ENCODE assay signal across 14 cellular contexts in genomic region chr11:35563413-35564245, GRCh38. TPM values are rescaled to one million over a fixed set of nuclear protein-coding genes. Genes with fewer than 3 reads are reported as not detected.
A peak's percentile ranks its signal among the peaks of the same experiment; 100 is the strongest.
DNase-seq lines count a peak whose midpoint lies in the region; ATAC-seq and TF ChIP-seq lines count a peak whose summit lies in the region.
"Had no signal": no experiment of that assay in that cellular context is flagged by ENCODE, and none has a peak within 500 bp of the region (broad histone marks: within the 10 kb centered on the region; RNA-seq: fewer than 3 reads in every experiment).

No MANE protein-coding gene starts in this region.

- H3K79me2 ChIP-seq in GM23248 (ENCODE audit: insufficient read depth) = no peaks in the 10 kb centered on the region

- TF ChIP-seq CTCF in cardiac fibroblast (IDR thresholded peaks at IDR 0.05; ENCODE audit: low read depth, low read length) (no peak), fibroblast of the aortic adventitia (IDR thresholded peaks at IDR 0.05; ENCODE audit: insufficient read depth, low read length) (no peak)

- H3K4me2 ChIP-seq in GM23248 (ENCODE audit: unreplicated experiment) = peak overlapping the region; percentile 56
- peak overlapping the region; percentile 21 for H3K4me2 ChIP-seq in skeletal muscle satellite cell (ENCODE audit: low read length)
- H3K4me2 ChIP-seq: BLaER1 had no signal

- H3K9ac ChIP-seq in GM23248 (no peak overlapping the region), skeletal muscle satellite cell (ENCODE audit: low read depth, low read length) (no peak overlapping the region)
- H3K9ac ChIP-seq: BLaER1 had no signal

- H3K36me3 ChIP-seq in GM23248 (ENCODE audit: low read depth) (no peaks in the 10 kb centered on the region), skeletal muscle satellite cell (ENCODE audit: insufficient read depth, low read length) (no peaks in the 10 kb centered on the region)
- H3K36me3 ChIP-seq: BLaER1 had no signal

- H3K36me3 Mint-ChIP-seq in activated naive CD4-positive, alpha-beta T cell treated with anti-CD3 and anti-CD28 coated beads, Interleukin-2, amount 50 U/mL, for 72 hours = no peaks in the 10 kb centered on the region

- no peaks in the 10 kb centered on the region for H3K27me3 ChIP-seq in GM23248 (replicated peaks; ENCODE audit: insufficient read depth)
- H3K27me3 ChIP-seq in skeletal muscle satellite cell (ENCODE audit: control insufficient read depth, insufficient read depth, low read length) = no peaks in the 10 kb centered on the region
- H3K27me3 ChIP-seq: BLaER1 had no signal

- ATAC-seq in HG02970 (IDR thresholded peaks at IDR 0.05; ENCODE audit: low FRiP score, unreplicated experiment) = no peak
- ATAC-seq in activated naive CD4-positive, alpha-beta T cell treated with anti-CD3 and anti-CD28 coated beads, Interleukin-2, amount 50 U/mL, for 72 hours = no peak

- H3K4me3 ChIP-seq in GM23248 = peak overlapping the region; percentile 30
- H3K4me3 ChIP-seq in cardiac fibroblast (replicated peaks in 1 of 2; ENCODE audit: low read depth in 2 of 2, low read length in 2 of 2) = no peak overlapping the region
- H3K4me3 ChIP-seq in fibroblast of the aortic adventitia (ENCODE audit: low read depth, low read length) = no peak overlapping the region
- H3K4me3 ChIP-seq in skeletal muscle satellite cell (ENCODE audit: low read length) = no peak overlapping the region
- H3K4me3 ChIP-seq: BLaER1, SK-N-MC had no signal

- WGBS in GM23248 (ENCODE audit: low coverage in 1 of 2, low lambda C conversion rate in 2 of 2, missing lambda C conversion rate in 2 of 2), 2 experiments = 28 to 32% methylated on average over 6 of the region's 6 CpGs

- H4K20me1 ChIP-seq in GM23248 (ENCODE audit: insufficient read depth) = no peaks in the 10 kb centered on the region
- H4K20me1 ChIP-seq: BLaER1 had no signal

- H3K9me3 Mint-ChIP-seq in activated naive CD4-positive, alpha-beta T cell treated with anti-CD3 and anti-CD28 coated beads, Interleukin-2, amount 50 U/mL, for 72 hours = peaks cover 2 to 3% of the 10 kb centered on the region in 2 donors

- H3K9me2 ChIP-seq in GM23248 (ENCODE audit: insufficient read depth) = no peaks in the 10 kb centered on the region

- peaks cover 30% of the 10 kb centered on the region for H3K4me1 ChIP-seq in GM23248 (ENCODE audit: insufficient read depth)
- peaks cover 42% of the 10 kb centered on the region for H3K4me1 ChIP-seq in skeletal muscle satellite cell (ENCODE audit: control insufficient read depth, insufficient read depth, low read length)
- H3K4me1 ChIP-seq: BLaER1 had no signal

- in situ Hi-C loops in GM23248 (cut with MboI) = no loop called here

- DNase-seq in GM23248 (peak; percentile 53), cardiac fibroblast (ENCODE audit: low read depth in 2 of 2) (peak; percentile 35 to 63), fibroblast of the aortic adventitia (ENCODE audit: low read depth) (peak; percentile 95), NCI-H1105 treated with DMSO at 0.1 percent for 48 hours (lab: John Stamatoyannopoulos, UW) (no peak)
- no peak for DNase-seq in activated naive CD4-positive, alpha-beta T cell treated with anti-CD3 and anti-CD28 coated beads, Interleukin-2, amount 50 U/mL, for 72 hours (ENCODE audit: low spot score in 2 of 2)
- DNase-seq: DMS 273 treated with DMSO at 0.1 percent for 48 hours, NCI-H146, NCI-H446, NCI-H748 treated with DMSO at 0.1 percent for 48 hours had no signal

- H3F3A ChIP-seq in GM23248 (ENCODE audit: insufficient read depth) = peaks cover 11% of the 10 kb centered on the region; the same call in 1 of the 2 replicates

- H2AFZ ChIP-seq in GM23248 = peak overlapping the region; percentile 40; the same call in 1 of the 2 replicates

- no peak overlapping the region for H3K27ac Mint-ChIP-seq in activated naive CD4-positive, alpha-beta T cell treated with anti-CD3 and anti-CD28 coated beads, Interleukin-2, amount 50 U/mL, for 72 hours

- H3K9me3 ChIP-seq in GM23248 (ENCODE audit: low read depth) (no peaks in the 10 kb centered on the region), skeletal muscle satellite cell (replicated peaks; ENCODE audit: low read length) (no peaks in the 10 kb centered on the region)
- H3K9me3 ChIP-seq: BLaER1 had no signal

- peak overlapping the region; percentile 9; the same call in 1 of the 2 replicates for H3K27ac ChIP-seq in GM23248
- H3K27ac ChIP-seq: BLaER1, SK-N-MC had no signal

RNA-seq across cellular contexts. Expression of gene PAMR1, which starts 38.2 kb away (rescaled TPM):
- total RNA-seq in GM23248 (2014; rRNA removed; shearing (Covaris generic)) = 141 and 151 TPM in 2 replicates
- polyA plus RNA-seq in GM23248 (2016; fragmentation: Nextera tagmentation; extraction: Ambion mirVana) = 119 and 120 TPM in 2 replicates
- 134 and 278 TPM in 2 replicates for total RNA-seq in fibroblast of the aortic adventitia (ENCODE audit: low replicate concordance)
- total RNA-seq in skeletal muscle satellite cell (2012; rRNA removed) = 150 and 163 TPM in 2 replicates
- total RNA-seq in activated naive CD4-positive, alpha-beta T cell treated with anti-CD3 and anti-CD28 coated beads, Interleukin-2, amount 50 U/mL, for 72 hours = not detected
- total RNA-seq: HT1080 had no signal

RNA-seq across cellular contexts. Expression of gene FJX1, which starts 54.6 kb away (rescaled TPM):
- total RNA-seq in GM23248 (2014; rRNA removed; shearing (Covaris generic)) = 30.9 and 37.0 TPM in 2 replicates
- polyA plus RNA-seq in GM23248 (2016; fragmentation: Nextera tagmentation; extraction: Ambion mirVana) = 12.4 and 12.5 TPM in 2 replicates
- total RNA-seq in fibroblast of the aortic adventitia (ENCODE audit: low replicate concordance) = 8.3 and 78.2 TPM in 2 replicates
- total RNA-seq in skeletal muscle satellite cell (2012; rRNA removed) = 56.0 and 74.5 TPM in 2 replicates
- total RNA-seq in activated naive CD4-positive, alpha-beta T cell treated with anti-CD3 and anti-CD28 coated beads, Interleukin-2, amount 50 U/mL, for 72 hours = under 1 TPM in 1 of 2 donors, not detected in 1; 0.91 TPM

Comparison
In these comparisons a context has a peak if more than half of its experiments do, and no peak if none do; other contexts are left out.
1. DNase-seq: peak in GM23248 (single experiment), cardiac fibroblast (2 of 2) and fibroblast of the aortic adventitia (single experiment); none in NCI-H1105 treated with DMSO at 0.1 percent for 48 hours (single experiment) and activated naive CD4-positive, alpha-beta T cell treated with anti-CD3 and anti-CD28 coated beads, Interleukin-2, amount 50 U/mL, for 72 hours (0 of 2).
2. RNA of gene PAMR1, which starts 38.2 kb away (total RNA-seq): 134 to 278 TPM in fibroblast of the aortic adventitia and 141 to 151 TPM in GM23248; not detected in activated naive CD4-positive, alpha-beta T cell treated with anti-CD3 and anti-CD28 coated beads, Interleukin-2, amount 50 U/mL, for 72 hours; every median in the first group is over 100 times any median in the second.